ENCODE assay signal across 10 cellular contexts in the genomic region with DNA sequence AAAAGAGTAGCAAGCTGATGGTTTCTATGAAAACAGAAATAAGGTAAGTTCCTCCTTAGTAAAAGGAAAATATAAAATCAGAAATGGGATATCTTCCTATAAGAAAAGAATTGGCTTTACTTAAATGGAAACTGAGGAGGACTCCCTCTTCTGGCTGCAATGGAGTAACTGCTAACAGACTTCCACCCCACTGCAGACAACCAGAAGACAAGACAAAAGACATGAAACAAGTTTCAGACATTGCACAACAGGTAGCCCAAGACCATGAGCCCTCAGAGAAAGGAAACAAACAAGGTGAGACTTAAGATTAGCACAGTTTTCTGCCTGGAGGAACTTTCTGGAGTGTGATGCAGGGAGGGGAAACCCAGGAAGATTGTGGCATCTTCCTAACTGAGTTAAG. TPM values are rescaled to one million over a fixed set of nuclear protein-coding genes. Genes with fewer than 3 reads are reported as not detected.
A peak's percentile ranks its signal among the peaks of the same experiment; 100 is the strongest.
DNase-seq lines count a peak whose midpoint lies in the region; ATAC-seq, FAIRE-seq and TF ChIP-seq lines count a peak whose summit lies in the region.
"Had no signal": no experiment of that assay in that cellular context is flagged by ENCODE, and none has a peak within 500 bp of the region (broad histone marks: within the 10 kb centered on the region; RNA-seq: fewer than 3 reads in every experiment).

No MANE protein-coding gene starts in this region.

- intact Hi-C loops in gastrocnemius medialis (cut with DNase I; ENCODE audit: low total_unique reads) = no loop called here

- ATAC-seq in GM19467 (IDR thresholded peaks at IDR 0.05; ENCODE audit: unreplicated experiment) (no peak), gastrocnemius medialis (no peak)

- H3K9me2 ChIP-seq in GM23248 (ENCODE audit: insufficient read depth) = no peaks in the 10 kb centered on the region

- no peaks in the 10 kb centered on the region for H3K36me3 ChIP-seq in GM23248 (ENCODE audit: low read depth)
- H3K36me3 ChIP-seq in HAP-1 (replicated peaks) = no peaks in the 10 kb centered on the region
- no peaks in the 10 kb centered on the region for H3K36me3 ChIP-seq in gastrocnemius medialis

- H3K27ac ChIP-seq in GM23248 (no peak overlapping the region), gastrocnemius medialis (no peak overlapping the region)

- H3K4me2 ChIP-seq in GM23248 (ENCODE audit: unreplicated experiment) = no peak overlapping the region

- peak; percentile 63 for DNase-seq in GM23248
- peak; percentile 27 for DNase-seq in RPMI8226
- peak; percentile 35 for DNase-seq in fibroblast of gingiva (ENCODE audit: low read depth)
- no peak for DNase-seq in HAP-1 (ENCODE audit: low spot score in 2 of 2)
- no peak for DNase-seq in frontal cortex (ENCODE audit: low spot score in 2 of 2)
- DNase-seq in gastrocnemius medialis = no peak
- DNase-seq: NCI-H2081 treated with DMSO at 0.1 percent for 48 hours, substantia nigra had no signal

- no peak overlapping the region for H3K9ac ChIP-seq in GM23248

- TF ChIP-seq CTCF in gastrocnemius medialis (IDR thresholded peaks at IDR 0.05 in 4 of 5, conservative IDR thresholded peaks at IDR 0.05 in 1 of 5) = no peak

- TF ChIP-seq POLR2A in gastrocnemius medialis (IDR thresholded peaks at IDR 0.05) = no peak

- H2AFZ ChIP-seq in GM23248 = no peak overlapping the region

- H3F3A ChIP-seq in GM23248 (ENCODE audit: insufficient read depth) = no peaks in the 10 kb centered on the region

- no peaks in the 10 kb centered on the region for H3K27me3 ChIP-seq in GM23248 (replicated peaks; ENCODE audit: insufficient read depth)
- no peaks in the 10 kb centered on the region for H3K27me3 ChIP-seq in HAP-1 (ENCODE audit: low read depth)
- H3K27me3 ChIP-seq in gastrocnemius medialis = no peaks in the 10 kb centered on the region

- FAIRE-seq in A204.1 (lab: Jason Lieb, UNC) (peak; percentile 71), frontal cortex (lab: Jason Lieb, UNC) (no peak)

- in situ Hi-C loops in GM23248 (cut with MboI) = no loop called here
- in situ Hi-C loops in HAP-1 (cut with MboI; ENCODE audit: low sequenced_read_pairs) = no loop called here
- in situ Hi-C loops in gastrocnemius medialis (cut with MboI; ENCODE audit: low sequenced_read_pairs in 4 of 4) = loop anchor here in 1 of 4 donors (25.0 kb wide), 1 partner anchor 178 kb away; no protein-coding TSS in a partner anchor

- H3K4me1 ChIP-seq in GM23248 (ENCODE audit: insufficient read depth) (peaks cover 10% of the 10 kb centered on the region), HAP-1 (no peaks in the 10 kb centered on the region), gastrocnemius medialis (no peaks in the 10 kb centered on the region)

- no peaks in the 10 kb centered on the region for H3K79me2 ChIP-seq in GM23248 (ENCODE audit: insufficient read depth)

- H3K4me3 ChIP-seq in GM23248 (no peak overlapping the region), HAP-1 (no peak overlapping the region), gastrocnemius medialis (no peak overlapping the region)

- H4K20me1 ChIP-seq in GM23248 (ENCODE audit: insufficient read depth) = no peaks in the 10 kb centered on the region

- H3K9me3 ChIP-seq in GM23248 (ENCODE audit: low read depth) (no peaks in the 10 kb centered on the region), HAP-1 (no peaks in the 10 kb centered on the region), gastrocnemius medialis (no peaks in the 10 kb centered on the region)

RNA-seq across cellular contexts. Expression of gene OLFML2B, which starts 17.0 kb away (rescaled TPM):
- total RNA-seq in GM23248 (2014; rRNA removed; shearing (Covaris generic)) = 1.1 and 1.4 TPM in 2 replicates
- polyA plus RNA-seq in GM23248 (2016; fragmentation: Nextera tagmentation; extraction: Ambion mirVana) = 0.98 and 1.4 TPM in 2 replicates
- 1.2 TPM for total RNA-seq in frontal cortex
- 1 to 10 TPM in 3 of 4 donors, under 1 TPM in 1; 0.68 to 6.6 (median 2.7) TPM for total RNA-seq in gastrocnemius medialis

RNA-seq across cellular contexts. Expression of gene NOS1AP, which starts 28.8 kb away (rescaled TPM):
- total RNA-seq in GM23248 (2014; rRNA removed; shearing (Covaris generic)) = not detected in 2 replicates
- polyA plus RNA-seq in GM23248 (2016; fragmentation: Nextera tagmentation; extraction: Ambion mirVana) = 0.18 TPM in 1 of 2 replicates, not detected in the other
- 4.9 TPM for total RNA-seq in frontal cortex
- total RNA-seq in gastrocnemius medialis = under 1 TPM; 0.20 to 0.40 (median 0.25) TPM

Comparison
In these comparisons a context has a peak if more than half of its experiments do, and no peak if none do; other contexts are left out.
1. DNase-seq: peak in GM23248 (single experiment), RPMI8226 (single experiment) and fibroblast of gingiva (single experiment); none in HAP-1 (0 of 2), frontal cortex (0 of 2) and gastrocnemius medialis (0 of 2).